1 cellular context compared by ENCODE assay signal in the genomic region with DNA sequence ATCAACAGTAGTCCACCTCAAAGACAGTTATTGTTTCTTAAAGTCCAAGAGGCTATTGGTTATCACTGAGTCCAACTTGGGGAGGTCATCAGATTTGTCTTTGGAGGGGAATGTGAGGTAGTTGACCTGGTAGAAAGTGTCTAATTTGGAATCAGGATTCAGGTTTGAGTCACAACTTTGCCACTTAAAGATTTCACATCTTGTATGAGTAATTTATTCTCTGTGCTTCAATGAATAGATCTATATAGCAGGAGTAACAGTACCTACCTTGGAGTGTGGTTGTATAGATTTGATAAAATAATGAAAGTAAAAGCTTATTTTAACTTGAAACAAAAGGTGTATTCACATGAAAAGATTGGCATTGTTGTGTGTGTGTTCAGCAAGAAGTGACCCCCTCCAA.
TF ChIP-seq lines count a peak whose summit lies in the region.

No MANE protein-coding gene starts in this region.

TF ChIP-seq in IMR-90, 13 proteins besides CTCF, POLR2A, EP300 and RAD21 (continued from another document):
- TF ChIP-seq, protein P1, sequence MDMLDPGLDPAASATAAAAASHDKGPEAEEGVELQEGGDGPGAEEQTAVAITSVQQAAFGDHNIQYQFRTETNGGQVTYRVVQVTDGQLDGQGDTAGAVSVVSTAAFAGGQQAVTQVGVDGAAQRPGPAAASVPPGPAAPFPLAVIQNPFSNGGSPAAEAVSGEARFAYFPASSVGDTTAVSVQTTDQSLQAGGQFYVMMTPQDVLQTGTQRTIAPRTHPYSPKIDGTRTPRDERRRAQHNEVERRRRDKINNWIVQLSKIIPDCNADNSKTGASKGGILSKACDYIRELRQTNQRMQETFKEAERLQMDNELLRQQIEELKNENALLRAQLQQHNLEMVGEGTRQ (IDR thresholded peaks at IDR 0.05; ENCODE audit: low read depth, low read length), result no peak
- no peak for TF ChIP-seq CEBPB (IDR thresholded peaks at IDR 0.05; ENCODE audit: low read depth, low read length)
- no peak for TF ChIP-seq MXI1 (IDR thresholded peaks at IDR 0.05; ENCODE audit: borderline replicate concordance, low read depth, low read length)
- no peak for TF ChIP-seq SMC3 (IDR thresholded peaks at IDR 0.05; ENCODE audit: low read depth, low read length)
- TF ChIP-seq MAFK (IDR thresholded peaks at IDR 0.05; ENCODE audit: low read depth, low read length), result no peak
- TF ChIP-seq NFE2L2 (IDR thresholded peaks at IDR 0.05; ENCODE audit: low read depth, low read length), result no peak
- TF ChIP-seq RFX5 (IDR thresholded peaks at IDR 0.05; ENCODE audit: low read depth, low read length), result no peak
- TF ChIP-seq FOS (IDR thresholded peaks at IDR 0.05; ENCODE audit: low read depth, low read length), result no peak
